In the genomic region with DNA sequence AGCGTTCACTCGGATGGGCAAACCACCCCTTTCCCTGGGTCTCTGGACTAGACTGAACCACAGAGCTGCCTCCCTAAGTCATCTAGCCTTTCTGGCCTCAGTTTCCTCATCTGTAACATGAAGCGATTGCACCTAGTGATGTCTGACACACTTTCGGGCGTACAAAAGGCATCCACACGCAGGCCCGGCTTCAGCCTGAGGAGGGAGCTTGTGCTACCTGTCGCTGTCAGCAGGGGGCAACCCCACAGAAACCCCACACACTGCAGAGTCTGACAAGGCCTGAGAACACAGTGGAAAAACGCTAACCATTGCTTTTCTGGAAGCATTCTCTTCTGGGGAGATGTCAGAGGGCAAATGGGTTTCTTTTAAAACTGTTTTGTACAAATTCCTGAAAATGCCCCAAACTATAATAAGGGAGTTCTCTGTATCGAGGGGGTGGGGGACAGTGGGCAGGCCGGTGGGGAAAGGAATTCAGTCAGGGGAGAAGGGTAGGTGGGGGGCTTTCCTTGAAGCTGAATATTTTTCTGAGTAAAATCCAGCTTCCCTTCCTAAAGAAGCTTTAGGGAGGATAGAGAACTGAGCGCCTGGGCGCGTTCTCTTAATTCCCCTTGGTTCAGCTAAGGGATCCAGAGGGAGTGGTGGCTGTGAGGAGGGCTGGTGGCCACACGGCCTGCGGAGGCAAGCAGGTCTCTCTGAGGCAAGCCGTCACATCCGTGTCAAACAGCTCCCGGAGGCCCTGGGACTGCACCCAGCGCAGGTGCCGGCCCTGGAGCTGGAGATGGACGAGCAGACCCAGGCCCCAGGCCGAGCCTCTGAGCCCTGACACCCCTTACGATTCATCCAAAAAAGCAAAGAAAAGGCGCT, we compare ENCODE assay signal across 1 cellular context.
TF ChIP-seq lines count a peak whose summit lies in the region.

No MANE protein-coding gene starts in this region.

TF ChIP-seq in GM12878, 131 proteins besides CTCF, POLR2A, EP300 and RAD21 (continued from another document):
- TF ChIP-seq BCL11A (IDR thresholded peaks at IDR 0.05; ENCODE audit: low read depth, low read length): no peak
